In genomic region chr1:232880354-232880753, GRCh38 we compare ENCODE assay signal across 8 cellular contexts.
DNase-seq lines count a peak whose midpoint lies in the region; ATAC-seq, FAIRE-seq and TF ChIP-seq lines count a peak whose summit lies in the region.

No MANE protein-coding gene starts in this region.

- no peak for TF ChIP-seq POLR2A in prostate gland (IDR thresholded peaks at IDR 0.05)

- peaks cover 5% of the 10 kb centered on the region for H3K27me3 Mint-ChIP-seq in stimulated activated memory B cell treated with anti-CD40 and anti-IgM and Interleukin-4, amounts not matched to agents 10 μg/mL and 1 μg/mL and 100 μg/mL, for 72 hours
- H3K27me3 Mint-ChIP-seq in activated CD4-positive, alpha-beta T cell treated with anti-CD3 and anti-CD28 coated beads, Interleukin-2, amount 10 ng/mL, durations not matched to agents 7 days and 5 days: no peaks in the 10 kb centered on the region

- POLR2A ChIA-PET in activated CD4-positive, alpha-beta T cell treated with anti-CD3 and anti-CD28 coated beads, Interleukin-2, amount 10 ng/mL, durations not matched to agents 7 days and 5 days (lab: Charles Lee): no interaction called here

- no peak for FAIRE-seq in kidney (lab: Jason Lieb, UNC)

- peak; percentile 29 for TF ChIP-seq CTCF in HL-60 (IDR thresholded peaks at IDR 0.05; ENCODE audit: insufficient read depth, low read length)
- TF ChIP-seq CTCF in WI38 (IDR thresholded peaks at IDR 0.05; ENCODE audit: low read depth, low read length): 0 out of 2 replicates have a peak, but pooled peaks have one; percentile 8
- TF ChIP-seq CTCF in kidney (IDR thresholded peaks at IDR 0.05; ENCODE audit: borderline replicate concordance, extremely low read depth, insufficient read depth): peak; percentile 15
- TF ChIP-seq CTCF in prostate gland (IDR thresholded peaks at IDR 0.05): peak in 1 of 4 experiments; percentile 16

- H3K4me3 ChIP-seq in HL-60 (replicated peaks; ENCODE audit: insufficient read depth, low read length): no peak overlapping the region
- no peak overlapping the region for H3K4me3 ChIP-seq in WI38 (ENCODE audit: low read depth, low read length)
- no peak overlapping the region for H3K4me3 ChIP-seq in kidney (ENCODE audit: low read length in 2 of 2)
- H3K4me3 ChIP-seq in prostate gland: no peak overlapping the region

- peaks cover 6% of the 10 kb centered on the region for H3K4me1 Mint-ChIP-seq in stimulated activated memory B cell treated with anti-CD40 and anti-IgM and Interleukin-4, amounts not matched to agents 10 μg/mL and 1 μg/mL and 100 μg/mL, for 72 hours
- peaks cover 8% of the 10 kb centered on the region for H3K4me1 Mint-ChIP-seq in activated CD4-positive, alpha-beta T cell treated with anti-CD3 and anti-CD28 coated beads, Interleukin-2, amount 10 ng/mL, durations not matched to agents 7 days and 5 days

- no peaks in the 10 kb centered on the region for H3K27me3 ChIP-seq in HL-60 (ENCODE audit: insufficient read depth, poor library complexity, severe bottlenecking)
- H3K27me3 ChIP-seq in prostate gland (replicated peaks; ENCODE audit: insufficient read depth): no peaks in the 10 kb centered on the region

- no peak overlapping the region for H3K9ac ChIP-seq in kidney (ENCODE audit: low read length in 2 of 2)

- CTCF ChIA-PET in activated CD4-positive, alpha-beta T cell treated with anti-CD3 and anti-CD28 coated beads, Interleukin-2, amount 10 ng/mL, durations not matched to agents 7 days and 5 days (lab: Charles Lee): interaction anchor here (0.9 kb wide), 1 partner anchor 10 kb away, joined by 3 read pairs; no protein-coding TSS in a partner anchor

- WGBS in prostate gland: 49% methylated on average over 3 of the region's 3 CpGs

- H3K4me3 Mint-ChIP-seq in stimulated activated memory B cell treated with anti-CD40 and anti-IgM and Interleukin-4, amounts not matched to agents 10 μg/mL and 1 μg/mL and 100 μg/mL, for 72 hours: no peak overlapping the region
- H3K4me3 Mint-ChIP-seq in activated CD4-positive, alpha-beta T cell treated with anti-CD3 and anti-CD28 coated beads, Interleukin-2, amount 10 ng/mL, durations not matched to agents 7 days and 5 days: no peak overlapping the region

- H3K36me3 Mint-ChIP-seq in stimulated activated memory B cell treated with anti-CD40 and anti-IgM and Interleukin-4, amounts not matched to agents 10 μg/mL and 1 μg/mL and 100 μg/mL, for 72 hours: no peaks in the 10 kb centered on the region
- no peaks in the 10 kb centered on the region for H3K36me3 Mint-ChIP-seq in activated CD4-positive, alpha-beta T cell treated with anti-CD3 and anti-CD28 coated beads, Interleukin-2, amount 10 ng/mL, durations not matched to agents 7 days and 5 days (ENCODE audit: low read depth)

- H3K27ac ChIP-seq in HL-60 (replicated peaks) (no peak overlapping the region), kidney (ENCODE audit: low read depth in 2 of 2, low read length in 2 of 2) (no peak overlapping the region), prostate gland (no peak overlapping the region)

- H3K27ac Mint-ChIP-seq in stimulated activated memory B cell treated with anti-CD40 and anti-IgM and Interleukin-4, amounts not matched to agents 10 μg/mL and 1 μg/mL and 100 μg/mL, for 72 hours: no peak overlapping the region
- H3K27ac Mint-ChIP-seq in activated CD4-positive, alpha-beta T cell treated with anti-CD3 and anti-CD28 coated beads, Interleukin-2, amount 10 ng/mL, durations not matched to agents 7 days and 5 days: no peak overlapping the region

- no peaks in the 10 kb centered on the region for H3K9me3 ChIP-seq in kidney (ENCODE audit: control insufficient read depth in 1 of 2, low read length in 2 of 2)
- H3K9me3 ChIP-seq in prostate gland: no peaks in the 10 kb centered on the region

- DNase-seq in COR-L47 (lab: John Stamatoyannopoulos, UW) (peak; percentile 6), HL-60 (ENCODE audit: low read depth in 1 of 2, low spot score in 1 of 2) (peak in 1 of 2 experiments; percentile 24), kidney (no peak), prostate gland (ENCODE audit: low spot score) (no peak)
- DNase-seq in activated CD4-positive, alpha-beta T cell treated with anti-CD3 and anti-CD28 coated beads, Interleukin-2, amount 10 ng/mL, durations not matched to agents 7 days and 5 days: no peak

- H3K4me1 ChIP-seq in kidney (ENCODE audit: control insufficient read depth in 1 of 2, insufficient read depth in 1 of 2, low read depth in 1 of 2, low read length in 2 of 2): no peaks in the 10 kb centered on the region
- H3K4me1 ChIP-seq in prostate gland (replicated peaks): no peaks in the 10 kb centered on the region

- H3K36me3 ChIP-seq in kidney (ENCODE audit: control insufficient read depth in 1 of 2, insufficient read depth in 2 of 2, low read length in 2 of 2): no peaks in the 10 kb centered on the region
- no peaks in the 10 kb centered on the region for H3K36me3 ChIP-seq in prostate gland

- peaks cover 2% of the 10 kb centered on the region for H3K9me3 Mint-ChIP-seq in stimulated activated memory B cell treated with anti-CD40 and anti-IgM and Interleukin-4, amounts not matched to agents 10 μg/mL and 1 μg/mL and 100 μg/mL, for 72 hours
- peaks cover 8% of the 10 kb centered on the region for H3K9me3 Mint-ChIP-seq in activated CD4-positive, alpha-beta T cell treated with anti-CD3 and anti-CD28 coated beads, Interleukin-2, amount 10 ng/mL, durations not matched to agents 7 days and 5 days

- intact Hi-C loops in kidney (cut with DNase I): no loop called here
- intact Hi-C loops in prostate gland (cut with DNase I): no loop called here

- ATAC-seq in stimulated activated memory B cell treated with anti-CD40 and anti-IgM and Interleukin-4, amounts not matched to agents 10 μg/mL and 1 μg/mL and 100 μg/mL, for 72 hours: no peak
- ATAC-seq in GM18867 (IDR thresholded peaks at IDR 0.05; ENCODE audit: unreplicated experiment): no peak
